Comparison of ENCODE assay signal across 8 cellular contexts in the genomic region with DNA sequence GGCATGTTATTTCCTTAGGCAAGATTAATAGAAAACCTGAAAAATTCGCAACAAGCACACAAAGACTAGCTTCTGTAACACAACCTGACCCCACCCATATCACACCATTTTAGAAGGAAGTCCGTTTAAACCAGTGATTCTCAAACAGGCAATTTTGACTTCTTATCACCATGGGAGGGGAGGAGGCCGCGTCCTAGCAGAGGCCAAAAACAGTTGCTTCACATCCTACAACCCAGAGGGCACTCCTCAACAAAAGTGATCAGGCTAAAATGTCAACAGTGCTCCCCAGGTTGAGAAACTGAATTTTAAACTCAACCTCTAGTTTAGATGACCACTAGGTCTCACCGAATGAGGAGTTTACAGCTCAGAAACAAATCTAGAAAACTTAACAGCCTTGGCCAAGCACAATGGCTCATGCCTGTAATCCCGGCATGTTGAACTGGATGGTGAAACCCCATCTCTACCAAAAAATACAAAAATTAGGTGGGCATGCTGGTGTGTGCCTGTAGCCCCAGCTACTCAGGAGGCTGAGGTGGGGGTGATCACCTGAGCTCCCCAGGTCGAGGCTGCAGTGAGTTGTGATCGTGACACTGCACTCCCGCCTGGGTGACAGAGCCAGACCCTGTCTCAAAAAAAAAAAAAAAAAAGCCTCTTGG. TPM values are rescaled to one million over a fixed set of nuclear protein-coding genes. Genes with fewer than 3 reads are reported as not detected.
DNase-seq lines count a peak whose midpoint lies in the region; ATAC-seq and TF ChIP-seq lines count a peak whose summit lies in the region.

No MANE protein-coding gene starts in this region.

- WGBS in mammary epithelial cell (ENCODE audit: low coverage, missing lambda C conversion rate): 87% methylated on average over 6 of the region's 9 CpGs
- 64 to 79% methylated on average over 7 to 9 of the region's 9 CpGs for WGBS in body of pancreas, 2 donors

- H3K9me2 ChIP-seq in Karpas-422 (replicated peaks; ENCODE audit: insufficient read depth, low read length): no peaks in the 10 kb centered on the region

- H3K4me2 ChIP-seq in Karpas-422 (ENCODE audit: low read depth, low read length, poor library complexity, severe bottlenecking) (peak overlapping the region; percentile 87), mammary epithelial cell (ENCODE audit: insufficient read depth, low read depth, low read length) (peak overlapping the region; percentile 90)

- H4K20me1 ChIP-seq in Karpas-422 (ENCODE audit: insufficient read depth, low read depth, low read length) (peaks cover 73% of the 10 kb centered on the region), mammary epithelial cell (ENCODE audit: insufficient read depth, low read length) (peaks cover 9% of the 10 kb centered on the region)

- H3K27ac Mint-ChIP-seq in CD4-positive, CD25-positive, alpha-beta regulatory T cell: peak overlapping the region; percentile 89 to 97 (median 91)
- peak overlapping the region; percentile 45 to 98 (median 93) for H3K27ac Mint-ChIP-seq in naive thymus-derived CD4-positive, alpha-beta T cell

- no peak overlapping the region for H2AFZ ChIP-seq in Karpas-422 (ENCODE audit: low read length)
- no peak overlapping the region for H2AFZ ChIP-seq in mammary epithelial cell (ENCODE audit: low read depth, low read length)

- TF ChIP-seq CTCF in mammary epithelial cell (conservative IDR thresholded peaks at IDR 0.05 in 1 of 2, IDR thresholded peaks at IDR 0.05 in 1 of 2; ENCODE audit: extremely low read depth in 1 of 2, insufficient read depth in 1 of 2, low read depth in 1 of 2, low read length in 2 of 2) (no peak), body of pancreas (IDR thresholded peaks at IDR 0.05) (no peak)

- in situ Hi-C loops in mammary epithelial cell (cut with MboI; ENCODE audit: low sequenced_read_pairs in 2 of 2): loop anchor here in 1 of 2 donors (25.0 kb wide), 2 partner anchors 322 to 453 kb away; a partner anchor contains a TSS

- H3K9ac ChIP-seq in Karpas-422 (ENCODE audit: low read length) (peak overlapping the region; percentile 98), mammary epithelial cell (ENCODE audit: insufficient read depth, low read length) (no peak overlapping the region)

- peaks cover 5% of the 10 kb centered on the region for H3K36me3 Mint-ChIP-seq in CD4-positive, CD25-positive, alpha-beta regulatory T cell
- peaks cover 0 to 47% (median 0%) of the 10 kb centered on the region in 5 donors for H3K36me3 Mint-ChIP-seq in naive thymus-derived CD4-positive, alpha-beta T cell

- dilution Hi-C loops in mammary epithelial cell (cut with HindIII; ENCODE audit: low sequenced_read_pairs): no loop called here

- no TSS peak for BruUV-seq in mammary epithelial cell (replicated peaks; lab: Mats Ljungman, UMichigan)

- no peaks in the 10 kb centered on the region for H3K27me3 ChIP-seq in CD4-positive, CD25-positive, alpha-beta regulatory T cell (ENCODE audit: control insufficient read depth, insufficient read depth, low read length)
- H3K27me3 ChIP-seq in Karpas-422 (ENCODE audit: low read length) (no peaks in the 10 kb centered on the region), mammary epithelial cell (ENCODE audit: insufficient read depth, low read length) (no peaks in the 10 kb centered on the region), body of pancreas (no peaks in the 10 kb centered on the region)
- no peaks in the 10 kb centered on the region for H3K27me3 ChIP-seq in naive thymus-derived CD4-positive, alpha-beta T cell (ENCODE audit: control insufficient read depth in 2 of 2, insufficient read depth in 2 of 2, low read length in 2 of 2)

- no peaks in the 10 kb centered on the region for H3K36me3 ChIP-seq in CD4-positive, CD25-positive, alpha-beta regulatory T cell (ENCODE audit: control insufficient read depth, insufficient read depth, low read length)
- peaks cover 72% of the 10 kb centered on the region for H3K36me3 ChIP-seq in Karpas-422 (ENCODE audit: insufficient read depth, low read length)
- H3K36me3 ChIP-seq in mammary epithelial cell (ENCODE audit: insufficient read depth, low read length): peaks cover 11% of the 10 kb centered on the region
- H3K36me3 ChIP-seq in naive thymus-derived CD4-positive, alpha-beta T cell (ENCODE audit: control insufficient read depth in 2 of 3, insufficient read depth in 3 of 3, low read length in 3 of 3): no peaks in the 10 kb centered on the region
- no peaks in the 10 kb centered on the region for H3K36me3 ChIP-seq in body of pancreas (replicated peaks in 1 of 2; ENCODE audit: insufficient read depth in 1 of 2, low read depth in 2 of 2)

- H3K4me1 ChIP-seq in CD4-positive, CD25-positive, alpha-beta regulatory T cell (ENCODE audit: control insufficient read depth, insufficient read depth, low read length, poor library complexity, severe bottlenecking): peaks cover 81% of the 10 kb centered on the region
- H3K4me1 ChIP-seq in Karpas-422 (ENCODE audit: low read length) (peaks cover 75% of the 10 kb centered on the region), mammary epithelial cell (ENCODE audit: insufficient read depth, low read length) (peaks cover 47% of the 10 kb centered on the region), body of pancreas (peaks cover 61% of the 10 kb centered on the region)
- H3K4me1 ChIP-seq in naive thymus-derived CD4-positive, alpha-beta T cell (ENCODE audit: control insufficient read depth in 2 of 2, insufficient read depth in 2 of 2, low read length in 2 of 2): peaks cover 42 to 43% of the 10 kb centered on the region in 2 donors

- H3K4me1 Mint-ChIP-seq in CD4-positive, CD25-positive, alpha-beta regulatory T cell: peaks cover 29 to 78% (median 69%) of the 10 kb centered on the region in 4 donors
- H3K4me1 Mint-ChIP-seq in naive thymus-derived CD4-positive, alpha-beta T cell: peaks cover 54 to 76% (median 69%) of the 10 kb centered on the region in 7 donors

- ATAC-seq in CD4-positive, CD25-positive, alpha-beta regulatory T cell (ENCODE audit: low read depth in 2 of 2): no peak
- ATAC-seq in naive thymus-derived CD4-positive, alpha-beta T cell: no peak
- no peak for ATAC-seq in body of pancreas

- peak overlapping the region; percentile 94 for H3K27ac ChIP-seq in CD4-positive, CD25-positive, alpha-beta regulatory T cell (ENCODE audit: insufficient read depth, low read length, poor library complexity, severe bottlenecking)
- H3K27ac ChIP-seq in Karpas-422 (ENCODE audit: low read length) (peak overlapping the region; percentile 97), mammary epithelial cell (ENCODE audit: insufficient read depth, low read depth, low read length) (peak overlapping the region; percentile 98), body of pancreas (peak overlapping the region in 2 of 4 donors; percentile 2 to 98)
- peak overlapping the region; percentile 96 for H3K27ac ChIP-seq in naive thymus-derived CD4-positive, alpha-beta T cell (ENCODE audit: low read depth, low read length)

- peak overlapping the region; percentile 97 for H3K4me3 ChIP-seq in CD4-positive, CD25-positive, alpha-beta regulatory T cell (ENCODE audit: low read depth, low read length)
- peak overlapping the region; percentile 79 for H3K4me3 ChIP-seq in Karpas-422 (ENCODE audit: low read length)
- peak overlapping the region in 2 of 3 experiments; percentile 88 to 89 for H3K4me3 ChIP-seq in mammary epithelial cell (replicated peaks in 1 of 3; ENCODE audit: insufficient read depth in 1 of 3, low read depth in 2 of 3, low read length in 3 of 3)
- H3K4me3 ChIP-seq in naive thymus-derived CD4-positive, alpha-beta T cell (ENCODE audit: low read length): peak overlapping the region; percentile 91
- no peak overlapping the region for H3K4me3 ChIP-seq in body of pancreas

- POLR2A ChIA-PET in naive thymus-derived CD4-positive, alpha-beta T cell (lab: Charles Lee): interaction anchor here (0.6 to 1.8 kb wide), 4 partner anchors 10 to 359 kb away, joined by 3 to 6 read pairs (median 4); a partner anchor contains a TSS

- H3K4me3 Mint-ChIP-seq in CD4-positive, CD25-positive, alpha-beta regulatory T cell: peak overlapping the region; percentile 94 to 99 (median 98)
- H3K4me3 Mint-ChIP-seq in naive thymus-derived CD4-positive, alpha-beta T cell: peak overlapping the region; percentile 83 to 97 (median 92)

- CTCF ChIA-PET in mammary epithelial cell (lab: Charles Lee; ENCODE audit: low non-redundant PET): interaction anchor here (0.7 kb wide), 1 partner anchor 408 kb away, joined by 3 read pairs; no protein-coding TSS in a partner anchor
- CTCF ChIA-PET in naive thymus-derived CD4-positive, alpha-beta T cell (lab: Charles Lee): interaction anchor here (3.0 kb wide), 1 partner anchor 9 kb away, joined by 18 read pairs; no protein-coding TSS in a partner anchor

- intact Hi-C loops in mammary epithelial cell (cut with micrococcal nuclease) (loop anchor here (5.0 kb wide), 1 partner anchor 502 kb away; a partner anchor contains a TSS), body of pancreas (cut with DNase I) (no loop called here)
- intact Hi-C loops in naive thymus-derived CD4-positive, alpha-beta T cell (cut with micrococcal nuclease): loop anchor here (5.0 to 10.0 kb wide), 4 partner anchors 430 to 1393 kb away; a partner anchor contains a TSS

- no peaks in the 10 kb centered on the region for H3K9me3 ChIP-seq in CD4-positive, CD25-positive, alpha-beta regulatory T cell (ENCODE audit: control insufficient read depth in 2 of 2, low read length in 2 of 2)
- H3K9me3 ChIP-seq in Karpas-422 (ENCODE audit: low read length): no peaks in the 10 kb centered on the region
- no peaks in the 10 kb centered on the region for H3K9me3 ChIP-seq in mammary epithelial cell (replicated peaks; ENCODE audit: insufficient read depth, low read length)
- no peaks in the 10 kb centered on the region for H3K9me3 ChIP-seq in naive thymus-derived CD4-positive, alpha-beta T cell (ENCODE audit: control insufficient read depth in 2 of 3, low read length in 3 of 3)
- H3K9me3 ChIP-seq in body of pancreas: no peaks in the 10 kb centered on the region

- H3K27me3 Mint-ChIP-seq in CD4-positive, CD25-positive, alpha-beta regulatory T cell: peaks cover 6% of the 10 kb centered on the region
- no peaks in the 10 kb centered on the region for H3K27me3 Mint-ChIP-seq in naive thymus-derived CD4-positive, alpha-beta T cell

- DNase-seq in CD4-positive, CD25-positive, alpha-beta regulatory T cell: peak in 1 of 3 donors; percentile 62
- DNase-seq in Karpas-422: no peak
- DNase-seq in mammary epithelial cell: no peak
- no peak for DNase-seq in naive thymus-derived CD4-positive, alpha-beta T cell
- no peak for DNase-seq in NCI-H2171 (lab: John Stamatoyannopoulos, UW)
- no peak for DNase-seq in body of pancreas
- no peak for DNase-seq in germinal center (ENCODE audit: low spot score)
- DNase-seq in middle frontal gyrus (ENCODE audit: extremely low spot score, low spot score): no peak

- H3K79me2 ChIP-seq in Karpas-422 (ENCODE audit: low read length): peaks cover 96% of the 10 kb centered on the region
- peaks cover 98% of the 10 kb centered on the region for H3K79me2 ChIP-seq in mammary epithelial cell (ENCODE audit: insufficient read depth, low read length)

- TF ChIP-seq POLR2A in body of pancreas (IDR thresholded peaks at IDR 0.05): no peak

- H3K9me3 Mint-ChIP-seq in CD4-positive, CD25-positive, alpha-beta regulatory T cell: no peaks in the 10 kb centered on the region
- H3K9me3 Mint-ChIP-seq in naive thymus-derived CD4-positive, alpha-beta T cell: peaks cover 0 to 2% (median 0%) of the 10 kb centered on the region in 11 donors

RNA-seq across cellular contexts. Expression of a gene that starts 3.4 kb away (rescaled TPM):
- 71.9 TPM for total RNA-seq in CD4-positive, CD25-positive, alpha-beta regulatory T cell
- polyA plus RNA-seq in CD4-positive, CD25-positive, alpha-beta regulatory T cell: 10 to 100 TPM; 71.9 to 82.8 (median 78.9) TPM
- 195 and 298 TPM in 2 replicates for total RNA-seq in Karpas-422 (2014; rRNA removed; shearing (Covaris generic); ENCODE audit: low replicate concordance)
- total RNA-seq in mammary epithelial cell (100 to 1,000 TPM in 1 of 2 donors, 10 to 100 TPM in 1; 68.0 to 137 TPM), body of pancreas (10 to 100 TPM; 61.3 to 84.3 TPM)
- 91.8 TPM for polyA plus RNA-seq in mammary epithelial cell
- polyA minus RNA-seq in mammary epithelial cell: 93.1 TPM
- total RNA-seq in naive thymus-derived CD4-positive, alpha-beta T cell: 100 to 1,000 TPM in 1 of 5 experiments, 10 to 100 TPM in 4; 41.4 to 148 (median 61.9) TPM
- 10 to 100 TPM; 40.2 to 68.0 TPM for polyA plus RNA-seq in naive thymus-derived CD4-positive, alpha-beta T cell

RNA-seq across cellular contexts. Expression of a gene that starts 3.6 kb away (rescaled TPM):
- total RNA-seq in CD4-positive, CD25-positive, alpha-beta regulatory T cell: 19.2 TPM
- 10 to 100 TPM; 10.6 to 18.8 (median 14.3) TPM for polyA plus RNA-seq in CD4-positive, CD25-positive, alpha-beta regulatory T cell
- 23.3 and 26.5 TPM in 2 replicates for total RNA-seq in Karpas-422 (2014; rRNA removed; shearing (Covaris generic); ENCODE audit: low replicate concordance)
- total RNA-seq in mammary epithelial cell: 10 to 100 TPM; 15.8 to 36.2 TPM
- polyA plus RNA-seq in mammary epithelial cell: 22.4 TPM
- polyA minus RNA-seq in mammary epithelial cell: 12.3 TPM
- 10 to 100 TPM in 4 of 5 experiments, 1 to 10 TPM in 1; 4.9 to 41.0 (median 13.1) TPM for total RNA-seq in naive thymus-derived CD4-positive, alpha-beta T cell
- polyA plus RNA-seq in naive thymus-derived CD4-positive, alpha-beta T cell: 10 to 100 TPM in 1 of 2 donors, 1 to 10 TPM in 1; 5.4 to 13.3 TPM
- 1 to 10 TPM; 3.0 to 6.5 TPM for total RNA-seq in body of pancreas

Comparison
In these comparisons a context has a peak if more than half of its experiments do, and no peak if none do; other contexts are left out.
1. H3K4me3 ChIP-seq: peak in CD4-positive, CD25-positive, alpha-beta regulatory T cell (single experiment), Karpas-422 (single experiment), mammary epithelial cell (2 of 3) and naive thymus-derived CD4-positive, alpha-beta T cell (single experiment); none in body of pancreas (0 of 2).